1 cellular context compared by ENCODE assay signal in the genomic region with DNA sequence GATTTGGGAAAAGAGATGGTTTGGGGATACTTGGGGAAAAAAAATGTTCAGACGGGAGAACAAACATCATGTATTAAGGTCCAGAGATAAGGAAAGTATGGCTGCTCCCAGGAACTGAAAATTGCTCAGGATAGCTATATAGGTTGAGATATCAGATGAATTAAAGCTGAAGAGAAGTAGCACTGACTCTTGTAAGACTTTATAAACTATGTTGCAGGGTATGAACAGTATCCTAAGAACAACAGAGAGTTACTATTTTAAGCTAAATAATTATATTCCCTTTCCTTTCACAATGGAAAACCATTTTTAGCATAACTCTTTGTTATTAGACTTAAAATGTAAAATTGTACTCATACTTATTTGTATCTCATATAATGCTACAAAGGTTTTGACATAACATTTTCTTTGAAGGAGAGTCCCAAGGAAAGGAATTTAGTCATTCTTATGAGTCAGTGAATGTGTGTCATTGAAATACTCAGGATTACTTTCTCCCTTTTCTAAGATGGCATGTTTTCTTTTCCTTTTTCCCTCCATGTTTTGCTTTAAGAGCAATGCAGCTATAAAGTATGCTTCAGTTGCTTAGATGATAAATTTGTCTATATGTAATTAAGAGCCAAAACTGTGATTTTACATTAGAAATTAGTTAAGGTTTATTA.
TF ChIP-seq lines count a peak whose summit lies in the region.

No MANE protein-coding gene starts in this region.

TF ChIP-seq in H1, 55 proteins besides CTCF, POLR2A, EP300 and RAD21:
- TF ChIP-seq, protein P1, sequence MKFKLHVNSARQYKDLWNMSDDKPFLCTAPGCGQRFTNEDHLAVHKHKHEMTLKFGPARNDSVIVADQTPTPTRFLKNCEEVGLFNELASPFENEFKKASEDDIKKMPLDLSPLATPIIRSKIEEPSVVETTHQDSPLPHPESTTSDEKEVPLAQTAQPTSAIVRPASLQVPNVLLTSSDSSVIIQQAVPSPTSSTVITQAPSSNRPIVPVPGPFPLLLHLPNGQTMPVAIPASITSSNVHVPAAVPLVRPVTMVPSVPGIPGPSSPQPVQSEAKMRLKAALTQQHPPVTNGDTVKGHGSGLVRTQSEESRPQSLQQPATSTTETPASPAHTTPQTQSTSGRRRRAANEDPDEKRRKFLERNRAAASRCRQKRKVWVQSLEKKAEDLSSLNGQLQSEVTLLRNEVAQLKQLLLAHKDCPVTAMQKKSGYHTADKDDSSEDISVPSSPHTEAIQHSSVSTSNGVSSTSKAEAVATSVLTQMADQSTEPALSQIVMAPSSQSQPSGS (IDR thresholded peaks at IDR 0.05; ENCODE audit: low read length): no peak
- TF ChIP-seq CHD1 (IDR thresholded peaks at IDR 0.05; ENCODE audit: low read depth, low read length) (no peak), ZNF274 (IDR thresholded peaks at IDR 0.05; ENCODE audit: borderline replicate concordance, extremely low read depth, low read length) (no peak), MAX (IDR thresholded peaks at IDR 0.05) (no peak), BCL11A (IDR thresholded peaks at IDR 0.05; ENCODE audit: low read depth in 2 of 2, low read length in 2 of 2) (no peak), E2F6 (IDR thresholded peaks at IDR 0.05) (no peak), TAF1 (IDR thresholded peaks at IDR 0.05; ENCODE audit: low read depth, low read length) (no peak), RXRA (IDR thresholded peaks at IDR 0.05; ENCODE audit: insufficient read depth, low read depth, low read length) (no peak), SUZ12 (IDR thresholded peaks at IDR 0.05; ENCODE audit: low read length) (no peak), BRCA1 (IDR thresholded peaks at IDR 0.05; ENCODE audit: low read depth, low read length) (no peak), POLR2AphosphoS5 (IDR thresholded peaks at IDR 0.05; ENCODE audit: low read depth, low read length) (no peak), SP1 (IDR thresholded peaks at IDR 0.05; ENCODE audit: low read depth, low read length) (no peak)
TF ChIP-seq in H1: peak in this region for 0.
